ENCODE assay signal across 16 cellular contexts in genomic region chr5:109329296-109330252, GRCh38.
DNase-seq lines count a peak whose midpoint lies in the region; TF ChIP-seq lines count a peak whose summit lies in the region.
"Had no signal": no experiment of that assay in that cellular context is flagged by ENCODE, and none has a peak within 500 bp of the region (broad histone marks: within the 10 kb centered on the region; RNA-seq: fewer than 3 reads in every experiment).

No MANE protein-coding gene starts in this region.

- no peaks in the 10 kb centered on the region for H3K27me3 ChIP-seq in effector memory CD4-positive, alpha-beta T cell (replicated peaks; ENCODE audit: control insufficient read depth, insufficient read depth, low read length, poor library complexity, severe bottlenecking)

- no peaks in the 10 kb centered on the region for H3K9me3 ChIP-seq in effector memory CD4-positive, alpha-beta T cell (ENCODE audit: control insufficient read depth, low read length)

- H3K4me1 Mint-ChIP-seq in brain = peaks cover 43% of the 10 kb centered on the region
- H3K4me1 Mint-ChIP-seq: memory B cell; stimulated activated naive CD8-positive, alpha-beta T cell treated with anti-CD3 and anti-CD28 coated beads, Interleukin-15, amount 100 ng/mL, for 72 hours had no signal

- no peak overlapping the region for H3K4me3 ChIP-seq in effector memory CD4-positive, alpha-beta T cell (ENCODE audit: insufficient read depth, low read depth, low read length, poor library complexity, severe bottlenecking)
- H3K4me3 ChIP-seq: GM23338 had no signal

- H3K9me3 Mint-ChIP-seq in brain = no peaks in the 10 kb centered on the region
- H3K9me3 Mint-ChIP-seq: GM23338; memory B cell; stimulated activated naive CD8-positive, alpha-beta T cell treated with anti-CD3 and anti-CD28 coated beads, Interleukin-15, amount 100 ng/mL, for 72 hours had no signal

- peaks cover 6% of the 10 kb centered on the region for H3K36me3 ChIP-seq in effector memory CD4-positive, alpha-beta T cell (ENCODE audit: control insufficient read depth, insufficient read depth, low read length)

- H3K27me3 Mint-ChIP-seq in brain = no peaks in the 10 kb centered on the region
- H3K27me3 Mint-ChIP-seq: activated naive CD8-positive, alpha-beta T cell; memory B cell; stimulated activated naive CD8-positive, alpha-beta T cell treated with anti-CD3 and anti-CD28 coated beads, Interleukin-15, amount 100 ng/mL, for 72 hours had no signal

- peak overlapping the region in 3 of 5 experiments; percentile 38 to 83 (median 82) for H3K27ac Mint-ChIP-seq in brain
- H3K27ac Mint-ChIP-seq: activated naive CD8-positive, alpha-beta T cell; GM23338 had no signal

- peaks cover 30% of the 10 kb centered on the region for H3K36me3 Mint-ChIP-seq in brain

- TF ChIP-seq CTCF in brain (conservative IDR thresholded peaks at IDR 0.05) (no peak), GM20000 (IDR thresholded peaks at IDR 0.05; ENCODE audit: extremely low read depth, missing control alignments) (no peak)

- H3K4me1 ChIP-seq in effector memory CD4-positive, alpha-beta T cell (ENCODE audit: control insufficient read depth, insufficient read depth, low read length, poor library complexity, severe bottlenecking) = no peaks in the 10 kb centered on the region

- H3K27ac ChIP-seq in effector memory CD4-positive, alpha-beta T cell (ENCODE audit: insufficient read depth, low read length, poor library complexity, severe bottlenecking) = no peak overlapping the region

- DNase-seq in NOMO-1 treated with dmso at 0.1 percent for 144 hours (lab: John Stamatoyannopoulos, UW; ENCODE audit: unreplicated experiment) (peak; percentile 8), NOMO-1 treated with DMSO at 0.1 percent for 48 hours (lab: John Stamatoyannopoulos, UW; ENCODE audit: unreplicated experiment) (no peak), iris pigment epithelial cell (ENCODE audit: low read depth) (peak; percentile 88), stromal cell of bone marrow (ENCODE audit: low read depth) (peak; percentile 82), GM20000 (ENCODE audit: low spot score) (no peak), NCI-H1092 treated with DMSO at 0.1 percent for 48 hours (lab: John Stamatoyannopoulos, UW) (no peak)
- DNase-seq in effector memory CD4-positive, alpha-beta T cell = no peak
- DNase-seq: activated CD4-positive, alpha-beta T cell treated with anti-CD3 and anti-CD28 coated beads, Interleukin-2, amount 50 U/mL, for 48 hours; Kasumi-1; NCI-H526 treated with DMSO at 0.1 percent for 48 hours; stimulated activated naive CD8-positive, alpha-beta T cell treated with anti-CD3 and anti-CD28 coated beads, Interleukin-15, amount 100 ng/mL, for 72 hours; SW 1271 had no signal

- H3K4me3 Mint-ChIP-seq in brain = no peak overlapping the region
- H3K4me3 Mint-ChIP-seq: activated naive CD8-positive, alpha-beta T cell; GM23338; memory B cell; stimulated activated naive CD8-positive, alpha-beta T cell treated with anti-CD3 and anti-CD28 coated beads, Interleukin-15, amount 100 ng/mL, for 72 hours had no signal

Comparison
In these comparisons a context has a peak if more than half of its experiments do, and no peak if none do; other contexts are left out.
1. DNase-seq: peak in NOMO-1 treated with dmso at 0.1 percent for 144 hours (single experiment), iris pigment epithelial cell (single experiment) and stromal cell of bone marrow (single experiment); none in NOMO-1 treated with DMSO at 0.1 percent for 48 hours (single experiment), GM20000 (single experiment), NCI-H1092 treated with DMSO at 0.1 percent for 48 hours (single experiment) and effector memory CD4-positive, alpha-beta T cell (0 of 3).